23 cellular contexts compared by ENCODE assay signal in the genomic region with DNA sequence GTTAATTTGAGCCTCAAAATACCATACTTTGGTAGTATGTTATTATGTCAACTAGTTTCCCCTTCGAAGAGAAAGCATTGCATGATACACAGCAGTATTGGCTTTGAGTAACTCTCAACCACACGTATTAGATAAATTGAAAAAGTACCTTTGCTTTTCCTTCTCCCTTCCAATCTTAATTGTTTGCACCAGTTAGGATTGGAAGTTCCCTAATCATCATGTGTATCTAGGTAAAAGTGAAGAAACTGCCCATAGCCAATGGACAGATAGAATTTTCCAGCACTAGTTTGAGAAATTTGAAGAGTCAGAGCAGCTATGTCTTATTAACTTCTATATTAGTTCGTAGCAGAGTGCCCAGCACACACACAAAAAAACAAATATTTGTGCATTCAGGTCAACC.
DNase-seq lines count a peak whose midpoint lies in the region; ATAC-seq, FAIRE-seq and TF ChIP-seq lines count a peak whose summit lies in the region.
"Had no signal": no experiment of that assay in that cellular context is flagged by ENCODE, and none has a peak within 500 bp of the region (broad histone marks: within the 10 kb centered on the region; RNA-seq: fewer than 3 reads in every experiment).

No MANE protein-coding gene starts in this region.

- DNase-seq in SK-N-SH (no peak), SK-MEL-5 (ENCODE audit: low read depth, low spot score) (peak; percentile 3), GM12878 (ENCODE audit: low read depth, low spot score) (no peak), NCI-H146 treated with DMSO at 0.1 percent for 48 hours (lab: John Stamatoyannopoulos, UW; ENCODE audit: unreplicated experiment) (no peak), iPS-NIHi11 (ENCODE audit: low spot score) (no peak)
- DNase-seq in activated naive CD8-positive, alpha-beta T cell treated with anti-CD3 and anti-CD28 coated beads, Interleukin-2, amount 50 U/mL, for 24 hours: no peak
- DNase-seq: AML-193; Caco-2; Calu3; CD4-positive, alpha-beta T cell; CD8-positive, alpha-beta T cell; DMS79 treated with DMSO at 0.1 percent for 48 hours; GF-D8 had no signal

- no peak overlapping the region for H3K4me3 Mint-ChIP-seq in activated naive CD8-positive, alpha-beta T cell treated with anti-CD3 and anti-CD28 coated beads, Interleukin-2, amount 50 U/mL, for 24 hours
- H3K4me3 Mint-ChIP-seq: B cell; CD4-positive, alpha-beta T cell; CD8-positive, alpha-beta T cell had no signal

- H3K27me3 ChIP-seq in SK-N-SH (ENCODE audit: insufficient read depth) (no peaks in the 10 kb centered on the region), GM12878 (replicated peaks in 1 of 2; ENCODE audit: control insufficient read depth in 2 of 2, insufficient read depth in 2 of 2, low read length in 1 of 2) (no peaks in the 10 kb centered on the region)
- H3K27me3 ChIP-seq: BLaER1 treated with 17β-estradiol and CSF1 and Interleukin-3, amounts not matched to agents 10 nM and 100 nM had no signal

- H3K4me1 ChIP-seq in SK-N-SH (ENCODE audit: control insufficient read depth in 1 of 2, insufficient read depth in 2 of 2, low read depth in 1 of 2, low read length in 1 of 2) (no peaks in the 10 kb centered on the region), GM12878 (ENCODE audit: control insufficient read depth, insufficient read depth, low read length) (no peaks in the 10 kb centered on the region)
- H3K4me1 ChIP-seq: A549; BLaER1 treated with 17β-estradiol and CSF1 and Interleukin-3, amounts not matched to agents 10 nM and 100 nM; Caco-2 had no signal

- H3K9me2 ChIP-seq in SK-N-SH: no peaks in the 10 kb centered on the region

- RAD21 ChIA-PET in GM12878 (lab: Charles Lee; ENCODE audit: unreplicated experiment): no interaction called here

- H3K4me3 ChIP-seq in SK-N-SH (ENCODE audit: low read depth in 2 of 2, low read length in 1 of 2): no peak overlapping the region
- H3K4me3 ChIP-seq in GM12878: no peak overlapping the region
- H3K4me3 ChIP-seq: A549; BLaER1 treated with 17β-estradiol and CSF1 and Interleukin-3, amounts not matched to agents 10 nM and 100 nM had no signal

- intact Hi-C loops in GM12878 (cut with micrococcal nuclease; ENCODE audit: unreplicated experiment): no loop called here

- H2AFZ ChIP-seq in SK-N-SH (ENCODE audit: low read depth): no peak overlapping the region
- no peak overlapping the region for H2AFZ ChIP-seq in GM12878 (ENCODE audit: control insufficient read depth, low read depth, low read length)

- no peak for TF ChIP-seq CTCF in SK-N-SH (IDR thresholded peaks at IDR 0.05)
- no peak for TF ChIP-seq CTCF in GM12878 (IDR thresholded peaks at IDR 0.05 in 2 of 3, conservative IDR thresholded peaks at IDR 0.05 in 1 of 3; ENCODE audit: control insufficient read depth in 2 of 3, extremely low read depth in 1 of 3, insufficient read depth in 1 of 3, low read depth in 3 of 3, low read length in 3 of 3)

- in situ Hi-C loops in SK-MEL-5 (cut with HindIII; ENCODE audit: low pct_unique_long_range_greater_than_20kb, low sequenced_read_pairs): no loop called here
- in situ Hi-C loops in GM12878 (cut with MboI): loop anchor here (25.0 kb wide), 1 partner anchor 1905 kb away; no protein-coding TSS in a partner anchor

- TF ChIP-seq POLR2A in GM12878 (IDR thresholded peaks at IDR 0.05; ENCODE audit: low read depth, low read length): no peak

- no peaks in the 10 kb centered on the region for H3K4me1 Mint-ChIP-seq in activated naive CD8-positive, alpha-beta T cell treated with anti-CD3 and anti-CD28 coated beads, Interleukin-2, amount 50 U/mL, for 24 hours
- H3K4me1 Mint-ChIP-seq: B cell had no signal

- H3K27ac Mint-ChIP-seq in activated naive CD8-positive, alpha-beta T cell treated with anti-CD3 and anti-CD28 coated beads, Interleukin-2, amount 50 U/mL, for 24 hours: no peak overlapping the region
- H3K27ac Mint-ChIP-seq: B cell; CD4-positive, alpha-beta T cell; CD8-positive, alpha-beta T cell had no signal

- no peaks in the 10 kb centered on the region for H4K20me1 ChIP-seq in SK-N-SH (ENCODE audit: insufficient read depth)
- H4K20me1 ChIP-seq in GM12878 (ENCODE audit: control insufficient read depth, insufficient read depth): no peaks in the 10 kb centered on the region
- H4K20me1 ChIP-seq: BLaER1 treated with 17β-estradiol and CSF1 and Interleukin-3, amounts not matched to agents 10 nM and 100 nM had no signal

- BruUV-seq in GM12878 (replicated peaks; lab: Mats Ljungman, UMichigan): no TSS peak

- H3K36me3 Mint-ChIP-seq in activated naive CD8-positive, alpha-beta T cell treated with anti-CD3 and anti-CD28 coated beads, Interleukin-2, amount 50 U/mL, for 24 hours (ENCODE audit: low read depth): no peaks in the 10 kb centered on the region
- H3K36me3 Mint-ChIP-seq: CD8-positive, alpha-beta T cell had no signal

- H3F3A ChIP-seq in SK-N-SH (replicated peaks; ENCODE audit: insufficient read depth): no peaks in the 10 kb centered on the region

- H3K9me3 ChIP-seq in SK-N-SH (no peaks in the 10 kb centered on the region), GM12878 (replicated peaks; ENCODE audit: control insufficient read depth, insufficient read depth, low read length) (no peaks in the 10 kb centered on the region)
- H3K9me3 ChIP-seq: A549, Caco-2 had no signal

- H3K27ac ChIP-seq in SK-N-SH (ENCODE audit: low read depth in 2 of 2, low read length in 1 of 2) (no peak overlapping the region), GM12878 (ENCODE audit: control insufficient read depth, insufficient read depth) (no peak overlapping the region)
- H3K27ac ChIP-seq: 22Rv1; A549; BLaER1 treated with 17β-estradiol and CSF1 and Interleukin-3, amounts not matched to agents 10 nM and 100 nM; C4-2B had no signal

- peaks cover 15% of the 10 kb centered on the region for H3K9me3 Mint-ChIP-seq in activated naive CD8-positive, alpha-beta T cell treated with anti-CD3 and anti-CD28 coated beads, Interleukin-2, amount 50 U/mL, for 24 hours

- CTCF ChIA-PET in SK-N-SH (lab: Yijun Ruan, JAX): no interaction called here
- CTCF ChIA-PET in GM12878 (lab: Yijun Ruan, JAX): no interaction called here

- H3K9ac ChIP-seq in SK-N-SH (no peak overlapping the region), GM12878 (ENCODE audit: control insufficient read depth, insufficient read depth, low read length) (no peak overlapping the region)
- H3K9ac ChIP-seq: BLaER1 treated with 17β-estradiol and CSF1 and Interleukin-3, amounts not matched to agents 10 nM and 100 nM had no signal

- FAIRE-seq in GM12878 (lab: Jason Lieb, UNC): no peak
- FAIRE-seq: A549, D721Med, G401.6, GM12892, GM18507 had no signal

- no peak for TF ChIP-seq RAD21 in SK-N-SH (IDR thresholded peaks at IDR 0.05; ENCODE audit: low read length)
- TF ChIP-seq RAD21 in GM12878 (IDR thresholded peaks at IDR 0.05; ENCODE audit: insufficient read depth, low read depth, low read length): no peak

- WGBS in SK-N-SH (ENCODE audit: low lambda C conversion rate): 0% methylated on average over 3 of the region's 3 CpGs
- 8% methylated on average over 3 of the region's 3 CpGs for WGBS in GM12878 (ENCODE audit: insufficient coverage, insufficient replicate concordance, low lambda C conversion rate, missing lambda C conversion rate)

- no peak overlapping the region for H3K4me2 ChIP-seq in SK-N-SH
- H3K4me2 ChIP-seq in GM12878 (ENCODE audit: control insufficient read depth, insufficient read depth): no peak overlapping the region
- H3K4me2 ChIP-seq: A549; BLaER1 treated with 17β-estradiol and CSF1 and Interleukin-3, amounts not matched to agents 10 nM and 100 nM had no signal

- ATAC-seq in SK-N-SH treated with all-trans-retinoic acid at 6 μM for 48 hours (no peak), GM12878 (no peak)
- no peak for ATAC-seq in activated naive CD8-positive, alpha-beta T cell treated with anti-CD3 and anti-CD28 coated beads, Interleukin-2, amount 50 U/mL, for 24 hours
- ATAC-seq: A549; CD8-positive, alpha-beta T cell had no signal

- H3K27me3 Mint-ChIP-seq in activated naive CD8-positive, alpha-beta T cell treated with anti-CD3 and anti-CD28 coated beads, Interleukin-2, amount 50 U/mL, for 24 hours: no peaks in the 10 kb centered on the region
- H3K27me3 Mint-ChIP-seq: B cell; CD4-positive, alpha-beta T cell had no signal

- no peaks in the 10 kb centered on the region for H3K36me3 ChIP-seq in SK-N-SH (replicated peaks in 1 of 2; ENCODE audit: control insufficient read depth in 1 of 2, insufficient read depth in 2 of 2, low read length in 1 of 2)
- no peaks in the 10 kb centered on the region for H3K36me3 ChIP-seq in GM12878 (ENCODE audit: control insufficient read depth in 2 of 2, insufficient read depth in 2 of 2, low read length in 1 of 2)
- H3K36me3 ChIP-seq: BLaER1 treated with 17β-estradiol and CSF1 and Interleukin-3, amounts not matched to agents 10 nM and 100 nM had no signal

- TF ChIP-seq EP300 in SK-N-SH (IDR thresholded peaks at IDR 0.05; ENCODE audit: borderline replicate concordance in 1 of 2, low read depth in 1 of 2, low read length in 1 of 2) (no peak), GM12878 (IDR thresholded peaks at IDR 0.05; ENCODE audit: borderline replicate concordance in 1 of 2, control insufficient read depth in 1 of 2, low read depth in 2 of 2, low read length in 2 of 2) (no peak)

- POLR2A ChIA-PET in SK-N-SH (lab: Yijun Ruan, JAX): no interaction called here
- POLR2A ChIA-PET in GM12878 (lab: Charles Lee): no interaction called here

- SMC1A ChIA-PET in GM12878 (lab: Charles Lee; ENCODE audit: uncharacterized antibody, unreplicated experiment): no interaction called here

- H3K79me2 ChIP-seq in SK-N-SH (ENCODE audit: insufficient read depth) (no peaks in the 10 kb centered on the region), GM12878 (ENCODE audit: control insufficient read depth, insufficient read depth, low read length) (no peaks in the 10 kb centered on the region)

TF ChIP-seq in SK-N-SH treated with all-trans-retinoic acid at 6 μM for 48 hours, 23 proteins besides CTCF, POLR2A, EP300 and RAD21:
- TF ChIP-seq ZNF8 (CRISPR knock-in tag; IDR thresholded peaks at IDR 0.05) (no peak), ISL1 (CRISPR knock-in tag; IDR thresholded peaks at IDR 0.05) (no peak)
